Comparison of ENCODE assay signal across 8 cellular contexts in genomic region chr9:125706661-125707539, GRCh38. TPM values are rescaled to one million over a fixed set of nuclear protein-coding genes. Genes with fewer than 3 reads are reported as not detected.
A peak's percentile ranks its signal among the peaks of the same experiment; 100 is the strongest.
DNase-seq lines count a peak whose midpoint lies in the region; ATAC-seq and TF ChIP-seq lines count a peak whose summit lies in the region.

Gene MAPKAP1, minus strand, starts transcription at chr9:125707208. Its CDS starts 34,634 bp downstream, at chr9:125672574.

- peak within 1 kb of the TSS; percentile 60 for H3K4me3 ChIP-seq in epithelial cell of esophagus (ENCODE audit: low read length)
- H3K4me3 ChIP-seq in mononuclear cell (ENCODE audit: low read length) = peak within 1 kb of the TSS; percentile 68

- no peaks in the 10 kb centered on the region for H3K9me3 ChIP-seq in mononuclear cell (ENCODE audit: low read depth, low read length)

- peak; percentile 91 for ATAC-seq in GM21619 (IDR thresholded peaks at IDR 0.05; ENCODE audit: unreplicated experiment)

- peak; percentile 85 for DNase-seq in DMS153 treated with DMSO at 0.1 percent for 48 hours (lab: John Stamatoyannopoulos, UW; ENCODE audit: unreplicated experiment)
- peak; percentile 64 for DNase-seq in OCI-M2 (lab: John Stamatoyannopoulos, UW; ENCODE audit: unreplicated experiment)
- DNase-seq in activated T-cell treated with anti-CD3 and anti-CD28 coated beads for 4 hours = peak; percentile 90
- peak; percentile 97 for DNase-seq in epithelial cell of esophagus (ENCODE audit: low read depth)
- peak; percentile 91 to 97 for DNase-seq in stimulated activated CD8-positive, alpha-beta memory T cell treated with anti-CD3 and anti-CD28 coated beads, Interleukin-2, amount 100 ng/mL, for 48 hours (ENCODE audit: low read depth in 2 of 2)

- no peak for TF ChIP-seq RAD21 in Ishikawa (IDR thresholded peaks at IDR 0.05; ENCODE audit: low read depth)

- TF ChIP-seq CTCF in epithelial cell of esophagus (IDR thresholded peaks at IDR 0.05; ENCODE audit: insufficient read depth, low read depth, low read length, missing control alignments) = no peak

- no peak for TF ChIP-seq EP300 in Ishikawa (IDR thresholded peaks at IDR 0.05; ENCODE audit: borderline replicate concordance)

- H3K4me1 ChIP-seq in mononuclear cell (ENCODE audit: insufficient read depth, low read length) = peaks cover 20% of the 10 kb centered on the region

- no peaks in the 10 kb centered on the region for H3K27me3 ChIP-seq in mononuclear cell (ENCODE audit: insufficient read depth, low read length)

TF ChIP-seq in Ishikawa, 13 proteins besides CTCF, POLR2A, EP300 and RAD21:
- 0 out of 2 replicates have a peak, but pooled peaks have one; percentile 27 for TF ChIP-seq USF1 (IDR thresholded peaks at IDR 0.05)
- TF ChIP-seq, protein P1, sequence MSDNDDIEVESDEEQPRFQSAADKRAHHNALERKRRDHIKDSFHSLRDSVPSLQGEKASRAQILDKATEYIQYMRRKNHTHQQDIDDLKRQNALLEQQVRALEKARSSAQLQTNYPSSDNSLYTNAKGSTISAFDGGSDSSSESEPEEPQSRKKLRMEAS (IDR thresholded peaks at IDR 0.05) = peak; percentile 68
- TF ChIP-seq EGR1 (IDR thresholded peaks at IDR 0.05) = no peak
- TF ChIP-seq NFIC (IDR thresholded peaks at IDR 0.05) = 0 out of 2 replicates have a peak, but pooled peaks have one; percentile 4
- no peak for TF ChIP-seq CREB1 (IDR thresholded peaks at IDR 0.05; ENCODE audit: low read depth)
- TF ChIP-seq TAF1 (IDR thresholded peaks at IDR 0.05; ENCODE audit: low read depth) = peak; percentile 78
- TF ChIP-seq YY1 (IDR thresholded peaks at IDR 0.05; ENCODE audit: low read depth) = peak; percentile 71
- 0 out of 2 replicates have a peak, but pooled peaks have one; percentile 22 for TF ChIP-seq FOXM1 (IDR thresholded peaks at IDR 0.05; ENCODE audit: borderline replicate concordance, low read depth)
- TF ChIP-seq TCF12 (IDR thresholded peaks at IDR 0.05; ENCODE audit: low read depth) = peak; percentile 76; the same call in 1 of the 2 replicates

RNA-seq across cellular contexts. Expression of gene MAPKAP1, which starts in this region (rescaled TPM):
- 41.0 TPM for total RNA-seq in mononuclear cell

Comparison
In these comparisons a context has a peak if more than half of its experiments do, and no peak if none do; other contexts are left out.
1. Peak in every context shown above with its lines: DNase-seq, ATAC-seq and H3K4me3 ChIP-seq.